ENCODE assay signal across 13 cellular contexts in the genomic region with DNA sequence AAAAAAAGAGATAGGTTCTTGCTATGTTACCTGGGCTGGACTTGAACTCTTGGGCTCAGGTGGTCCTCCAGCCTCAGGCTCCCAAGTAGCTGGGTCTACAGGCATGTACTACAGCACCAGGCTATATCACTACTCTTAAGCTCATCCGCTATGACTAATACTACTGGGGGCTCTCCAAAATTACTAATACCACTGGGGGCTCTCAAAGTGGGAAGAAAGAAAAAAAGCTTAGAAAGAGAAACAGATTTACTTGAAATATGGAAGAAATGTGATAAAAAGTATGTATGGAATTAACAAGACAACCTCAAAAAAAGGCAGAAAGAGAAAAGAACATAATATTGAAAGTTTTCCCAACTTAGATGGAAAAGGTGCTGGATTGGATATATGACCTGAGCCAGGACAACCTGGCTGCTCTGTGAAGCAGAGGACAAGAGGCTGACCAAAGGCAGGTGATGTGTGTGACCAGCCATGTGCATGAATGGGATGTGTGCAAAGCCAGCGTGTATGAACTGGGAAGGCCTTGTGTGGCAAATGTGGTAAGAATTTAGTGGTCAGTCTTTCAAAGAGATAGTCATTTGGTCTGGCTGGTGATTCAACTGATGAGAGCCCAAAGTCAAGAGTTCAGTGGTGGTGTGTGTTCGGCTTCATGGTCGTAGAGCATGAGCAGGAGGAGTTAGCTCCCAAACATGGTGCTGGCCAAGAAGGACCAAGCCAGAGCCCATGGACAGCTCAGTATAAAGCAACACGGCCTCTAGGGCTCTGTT.
DNase-seq lines count a peak whose midpoint lies in the region; ATAC-seq, FAIRE-seq and TF ChIP-seq lines count a peak whose summit lies in the region.
"Had no signal": no experiment of that assay in that cellular context is flagged by ENCODE, and none has a peak within 500 bp of the region (broad histone marks: within the 10 kb centered on the region; RNA-seq: fewer than 3 reads in every experiment).

No MANE protein-coding gene starts in this region.

- TF ChIP-seq CTCF in choroid plexus epithelial cell (conservative IDR thresholded peaks at IDR 0.05; ENCODE audit: low read depth, low read length): no peak
- TF ChIP-seq CTCF in lower leg skin (IDR thresholded peaks at IDR 0.05): no peak
- no peak for TF ChIP-seq CTCF in pancreas (IDR thresholded peaks at IDR 0.05)

- no peak for TF ChIP-seq POLR2A in lower leg skin (IDR thresholded peaks at IDR 0.05)

- H3K27me3 ChIP-seq in pancreas: no peaks in the 10 kb centered on the region

- no peak overlapping the region for H3K27ac ChIP-seq in pancreas
- H3K27ac ChIP-seq: HL-60 had no signal

- H3K4me3 ChIP-seq in choroid plexus epithelial cell (ENCODE audit: low read depth, low read length): no peak overlapping the region
- H3K4me3 ChIP-seq in lower leg skin (ENCODE audit: low read depth, poor library complexity, severe bottlenecking): no peak overlapping the region
- no peak overlapping the region for H3K4me3 ChIP-seq in pancreas

- H3K9me3 ChIP-seq in pancreas: no peaks in the 10 kb centered on the region

- WGBS in lower leg skin, 2 donors: 82 to 84% methylated on average over 5 of the region's 5 CpGs
- WGBS in pancreas, 2 donors: 89 to 93% methylated on average over 5 of the region's 5 CpGs

- no peaks in the 10 kb centered on the region for H3K36me3 ChIP-seq in pancreas

- intact Hi-C loops in lower leg skin (cut with DNase I; ENCODE audit: low total_unique reads) (no loop called here), pancreas (cut with DNase I) (no loop called here)

- DNase-seq in AG20443 (ENCODE audit: low spot score): peak; percentile 50
- peak; percentile 48 for DNase-seq in choroid plexus epithelial cell (ENCODE audit: low read depth)
- DNase-seq in lower leg skin (ENCODE audit: low spot score in 2 of 2): no peak
- DNase-seq in pancreas: no peak
- no peak for DNase-seq in stimulated activated naive CD4-positive, alpha-beta T cell treated with Interleukin-2 at 50 U/mL for 16 hours (lab: John Stamatoyannopoulos, UW)
- DNase-seq in NCI-H82 treated with DMSO at 0.1 percent for 48 hours (lab: John Stamatoyannopoulos, UW; ENCODE audit: unreplicated experiment): no peak
- DNase-seq: activated CD4-positive, alpha-beta T cell treated with anti-CD3 and anti-CD28 coated beads, Interleukin-2, amount 10 ng/mL, durations not matched to agents 7 days and 5 days; CD8-positive, alpha-beta T cell; cortex of kidney; NCI-H187 treated with DMSO at 0.1 percent for 48 hours had no signal

- H3K4me1 ChIP-seq in pancreas: peaks cover 12 to 18% (median 12%) of the 10 kb centered on the region in 3 donors

- FAIRE-seq in pancreas (lab: Jason Lieb, UNC): no peak

- peak; percentile 68 for ATAC-seq in GM19025 (IDR thresholded peaks at IDR 0.05; ENCODE audit: low read depth, unreplicated experiment)
- peak; percentile 67 for ATAC-seq in HG03442 (IDR thresholded peaks at IDR 0.05; ENCODE audit: unreplicated experiment)
- no peak for ATAC-seq in pancreas
- ATAC-seq: CD8-positive, alpha-beta T cell had no signal

Comparison
In these comparisons a context has a peak if more than half of its experiments do, and no peak if none do; other contexts are left out.
1. DNase-seq: peak in AG20443 (single experiment) and choroid plexus epithelial cell (single experiment); none in lower leg skin (0 of 2), pancreas (0 of 6), stimulated activated naive CD4-positive, alpha-beta T cell treated with Interleukin-2 at 50 U/mL for 16 hours (single experiment) and NCI-H82 treated with DMSO at 0.1 percent for 48 hours (single experiment).
2. ATAC-seq: peak in GM19025 (single experiment) and HG03442 (single experiment); none in pancreas (0 of 4).